10 cellular contexts compared by ENCODE assay signal in the genomic region with DNA sequence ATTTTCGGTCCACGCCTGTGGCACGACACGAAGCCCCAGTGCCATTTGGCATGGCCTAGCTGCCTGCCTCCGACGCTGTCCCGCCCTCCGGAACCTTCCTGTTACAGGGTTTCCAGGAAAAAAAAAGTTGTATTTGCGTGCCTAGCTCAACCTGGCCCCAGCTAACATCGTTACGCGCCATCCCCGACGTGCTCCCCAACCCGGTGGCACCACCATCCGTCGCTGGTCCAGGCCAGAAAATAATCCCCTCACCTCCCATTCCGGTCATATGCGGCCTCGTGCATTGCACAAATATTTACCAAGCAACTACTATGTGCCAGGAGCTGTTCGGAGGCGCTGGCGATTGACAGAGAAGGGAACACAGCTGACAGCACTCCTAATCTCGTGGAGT. TPM values are rescaled to one million over a fixed set of nuclear protein-coding genes. Genes with fewer than 3 reads are reported as not detected.
DNase-seq lines count a peak whose midpoint lies in the region; FAIRE-seq and TF ChIP-seq lines count a peak whose summit lies in the region.
"Had no signal": no experiment of that assay in that cellular context is flagged by ENCODE, and none has a peak within 500 bp of the region (broad histone marks: within the 10 kb centered on the region; RNA-seq: fewer than 3 reads in every experiment).

No MANE protein-coding gene starts in this region.

- TF ChIP-seq CTCF in astrocyte (IDR thresholded peaks at IDR 0.05; ENCODE audit: insufficient read depth, low read depth, low read length) (no peak), liver (IDR thresholded peaks at IDR 0.05; ENCODE audit: low read depth, low read length, missing input control) (no peak), transverse colon (IDR thresholded peaks at IDR 0.05) (no peak)

- CTCF ChIA-PET in activated naive CD4-positive, alpha-beta T cell treated with anti-CD3 and anti-CD28 coated beads for 36 hours (lab: Charles Lee), result interaction anchor here (0.5 to 0.7 kb wide), 2 partner anchors 67 to 86 kb away, joined by 3 read pairs; no protein-coding TSS in a partner anchor

- peaks cover 11% of the 10 kb centered on the region for H3K4me1 Mint-ChIP-seq in activated naive CD4-positive, alpha-beta T cell treated with anti-CD3 and anti-CD28 coated beads for 36 hours (ENCODE audit: low read depth)
- no peaks in the 10 kb centered on the region for H3K4me1 Mint-ChIP-seq in astrocyte (ENCODE audit: low read depth, unreplicated experiment)

- H3K27me3 Mint-ChIP-seq in activated naive CD4-positive, alpha-beta T cell treated with anti-CD3 and anti-CD28 coated beads for 36 hours (ENCODE audit: low read depth), result peaks cover 21% of the 10 kb centered on the region
- H3K27me3 Mint-ChIP-seq in astrocyte (ENCODE audit: low read depth, unreplicated experiment), result peaks cover 24% of the 10 kb centered on the region

- no peak for FAIRE-seq in astrocyte (lab: Jason Lieb, UNC)

- H3K4me1 ChIP-seq in astrocyte (ENCODE audit: insufficient read depth, low read length), result peaks cover 3% of the 10 kb centered on the region
- H3K4me1 ChIP-seq in liver (ENCODE audit: control insufficient read depth in 4 of 4, insufficient read depth in 4 of 4, low read length in 3 of 4), result peaks cover 9 to 49% (median 43%) of the 10 kb centered on the region in 4 donors
- H3K4me1 ChIP-seq in transverse colon, result peaks cover 7 to 17% (median 14%) of the 10 kb centered on the region in 4 donors

- H3K27me3 ChIP-seq in astrocyte (ENCODE audit: insufficient read depth, low read length) (peaks cover 39% of the 10 kb centered on the region), liver (ENCODE audit: control insufficient read depth in 4 of 4, insufficient read depth in 4 of 4, low read length in 3 of 4) (no peaks in the 10 kb centered on the region), transverse colon (peaks cover 58% of the 10 kb centered on the region)

- no peaks in the 10 kb centered on the region for H3K36me3 Mint-ChIP-seq in activated naive CD4-positive, alpha-beta T cell treated with anti-CD3 and anti-CD28 coated beads for 36 hours (ENCODE audit: low read depth)
- H3K36me3 Mint-ChIP-seq in astrocyte (ENCODE audit: low read depth, unreplicated experiment), result no peaks in the 10 kb centered on the region

- H3K4me3 Mint-ChIP-seq in activated naive CD4-positive, alpha-beta T cell treated with anti-CD3 and anti-CD28 coated beads for 36 hours, result peak overlapping the region; percentile 67
- H3K4me3 Mint-ChIP-seq in astrocyte (ENCODE audit: unreplicated experiment), result peak overlapping the region; percentile 70

- TF ChIP-seq POLR2A in transverse colon (IDR thresholded peaks at IDR 0.05), result no peak

- H3K9ac ChIP-seq in astrocyte (ENCODE audit: low read length) (no peak overlapping the region), liver (ENCODE audit: low read depth in 1 of 2, low read length in 2 of 2) (no peak overlapping the region)

- no peaks in the 10 kb centered on the region for H3K36me3 ChIP-seq in astrocyte (ENCODE audit: insufficient read depth, low read length)
- no peaks in the 10 kb centered on the region for H3K36me3 ChIP-seq in liver (ENCODE audit: control insufficient read depth in 4 of 4, insufficient read depth in 3 of 4, low read depth in 1 of 4, low read length in 3 of 4)
- H3K36me3 ChIP-seq in transverse colon, result no peaks in the 10 kb centered on the region

- DNase-seq in activated naive CD4-positive, alpha-beta T cell treated with anti-CD3 and anti-CD28 coated beads for 36 hours, result peak; percentile 29
- DNase-seq in activated naive CD4-positive, alpha-beta T cell treated with anti-CD3 and anti-CD28 coated beads, Interleukin-2, amount 50 U/mL, for 16 hours, result no peak
- DNase-seq in astrocyte (ENCODE audit: low read depth) (no peak), transverse colon (no peak), DMS 273 (lab: John Stamatoyannopoulos, UW; ENCODE audit: unreplicated experiment) (no peak)
- DNase-seq in stimulated activated CD4-positive, alpha-beta T cell treated with anti-CD3 and anti-CD28 coated beads, Interleukin-1b, Interleukin-23, amount 100 ng/mL, for 48 hours, result no peak
- DNase-seq in activated effector memory CD4-positive, alpha-beta T cell treated with anti-CD3 and anti-CD28 coated beads, Interleukin-2, amount 50 U/mL, for 16 hours, result no peak

- H4K20me1 ChIP-seq in astrocyte (ENCODE audit: insufficient read depth, low read length), result no peaks in the 10 kb centered on the region

- peak overlapping the region; percentile 55 for H3K4me3 ChIP-seq in astrocyte (ENCODE audit: insufficient read depth, low read depth, low read length)
- H3K4me3 ChIP-seq in liver (ENCODE audit: low read depth in 1 of 3, low read length in 3 of 3), result peak overlapping the region in 2 of 3 donors; percentile 60 to 80
- H3K4me3 ChIP-seq in transverse colon, result peak overlapping the region; percentile 39 to 63 (median 45)

- peaks cover 6% of the 10 kb centered on the region for H3K9me3 ChIP-seq in astrocyte (ENCODE audit: insufficient read depth, low read depth, low read length)
- no peaks in the 10 kb centered on the region for H3K9me3 ChIP-seq in liver (ENCODE audit: control insufficient read depth in 4 of 4, low read length in 3 of 4)
- no peaks in the 10 kb centered on the region for H3K9me3 ChIP-seq in transverse colon

- intact Hi-C loops in activated naive CD4-positive, alpha-beta T cell treated with anti-CD3 and anti-CD28 coated beads for 36 hours (cut with micrococcal nuclease), result no loop called here
- intact Hi-C loops in transverse colon (cut with DNase I; ENCODE audit: low total_unique reads), result no loop called here

- H3K27ac ChIP-seq in astrocyte (ENCODE audit: low read depth, low read length), result no peak overlapping the region
- peak overlapping the region; percentile 88 to 90 for H3K27ac ChIP-seq in liver (ENCODE audit: low read depth in 1 of 2, low read length in 2 of 2)
- H3K27ac ChIP-seq in transverse colon, result no peak overlapping the region

- no peaks in the 10 kb centered on the region for H3K9me3 Mint-ChIP-seq in activated naive CD4-positive, alpha-beta T cell treated with anti-CD3 and anti-CD28 coated beads for 36 hours
- no peaks in the 10 kb centered on the region for H3K9me3 Mint-ChIP-seq in astrocyte (ENCODE audit: unreplicated experiment)

- peak overlapping the region; percentile 88 for H3K4me2 ChIP-seq in astrocyte (ENCODE audit: low read length)

- in situ Hi-C loops in transverse colon (cut with MboI; ENCODE audit: low pct_ligation_motif_present in 1 of 4, low pct_unique_long_range_greater_than_20kb in 1 of 4, low sequenced_read_pairs in 3 of 4), result no loop called here

- H2AFZ ChIP-seq in astrocyte (ENCODE audit: low read depth, low read length), result peak overlapping the region; percentile 73

- no peak overlapping the region for H3K27ac Mint-ChIP-seq in activated naive CD4-positive, alpha-beta T cell treated with anti-CD3 and anti-CD28 coated beads for 36 hours
- peak overlapping the region; percentile 75 for H3K27ac Mint-ChIP-seq in astrocyte (ENCODE audit: unreplicated experiment)

- WGBS in liver, result 11% methylated on average over 24 of the region's 24 CpGs
- WGBS in transverse colon (ENCODE audit: low coverage in 1 of 2), 2 donors, result 39% methylated on average over 24 of the region's 24 CpGs; no CpG with 5 or more reads in 1 of the 2 donors

- H3K79me2 ChIP-seq in astrocyte (ENCODE audit: insufficient read depth, low read length), result no peaks in the 10 kb centered on the region

- no peak for TF ChIP-seq EP300 in transverse colon (IDR thresholded peaks at IDR 0.05; ENCODE audit: low read depth)

- peak in 1 of 2 donors; percentile 20 for TF ChIP-seq RAD21 in liver (IDR thresholded peaks at IDR 0.05)

TF ChIP-seq in liver, 16 proteins besides CTCF, POLR2A, EP300 and RAD21:
- TF ChIP-seq SP1 (IDR thresholded peaks at IDR 0.05) (peak; percentile 61), HNF4A (conservative IDR thresholded peaks at IDR 0.05) (peak in 1 of 2 donors; percentile 8), RXRA (IDR thresholded peaks at IDR 0.05) (peak; percentile 31 to 38), EGR1 (IDR thresholded peaks at IDR 0.05; ENCODE audit: low read depth in 2 of 2) (no peak), NR2F2 (IDR thresholded peaks at IDR 0.05) (no peak)
- TF ChIP-seq, protein P1, sequence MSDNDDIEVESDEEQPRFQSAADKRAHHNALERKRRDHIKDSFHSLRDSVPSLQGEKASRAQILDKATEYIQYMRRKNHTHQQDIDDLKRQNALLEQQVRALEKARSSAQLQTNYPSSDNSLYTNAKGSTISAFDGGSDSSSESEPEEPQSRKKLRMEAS (IDR thresholded peaks at IDR 0.05), result peak; percentile 59
TF ChIP-seq in liver: peak in this region for 4.

RNA-seq across cellular contexts. Expression of a gene that starts 1.4 kb away (rescaled TPM):
- under 1 TPM; 0.12 to 0.37 TPM for total RNA-seq in activated naive CD4-positive, alpha-beta T cell treated with anti-CD3 and anti-CD28 coated beads for 36 hours
- total RNA-seq in astrocyte (0.58 and 0.91 TPM in 2 replicates), liver (1 to 10 TPM in 1 of 2 donors, under 1 TPM in 1; 0.19 to 4.4 TPM), transverse colon (1 to 10 TPM in 1 of 4 donors, under 1 TPM in 1, not detected in 2; 0.55 to 1.1 TPM)
- polyA plus RNA-seq in liver, result 1 to 10 TPM; 1.0 to 1.4 TPM

RNA-seq across cellular contexts. Expression of a gene that starts 21.9 kb away (rescaled TPM):
- total RNA-seq in activated naive CD4-positive, alpha-beta T cell treated with anti-CD3 and anti-CD28 coated beads for 36 hours, result not detected
- not detected in 2 replicates for total RNA-seq in astrocyte
- 10 to 100 TPM in 1 of 2 donors, not detected in 1; 32.5 TPM for total RNA-seq in liver
- 10 to 100 TPM; 21.8 to 31.7 TPM for polyA plus RNA-seq in liver
- not detected for total RNA-seq in transverse colon
- total RNA-seq: aorta, sciatic nerve had no signal
- polyA plus RNA-seq: aorta had no signal

RNA-seq across cellular contexts. Expression of a gene that starts 30.9 kb away (rescaled TPM):
- 10 to 100 TPM; 33.8 to 37.8 TPM for total RNA-seq in activated naive CD4-positive, alpha-beta T cell treated with anti-CD3 and anti-CD28 coated beads for 36 hours
- total RNA-seq in astrocyte, result 44.1 and 47.6 TPM in 2 replicates
- total RNA-seq in liver, result 1 to 10 TPM; 7.5 to 9.5 TPM
- polyA plus RNA-seq in liver, result 1 to 10 TPM; 5.8 to 7.4 TPM
- 100 to 1,000 TPM in 1 of 4 donors, 10 to 100 TPM in 3; 23.2 to 112 (median 29.4) TPM for total RNA-seq in transverse colon

RNA-seq across cellular contexts. Expression of a gene that starts 55.1 kb away (rescaled TPM):
- 100 to 1,000 TPM; 272 to 282 TPM for total RNA-seq in activated naive CD4-positive, alpha-beta T cell treated with anti-CD3 and anti-CD28 coated beads for 36 hours
- total RNA-seq in astrocyte (45.4 and 49.8 TPM in 2 replicates), liver (10 to 100 TPM; 19.0 to 41.7 TPM), transverse colon (100 to 1,000 TPM in 1 of 4 donors, 10 to 100 TPM in 3; 59.7 to 176 (median 73.4) TPM)
- polyA plus RNA-seq in liver, result 10 to 100 TPM in 1 of 2 donors, 1 to 10 TPM in 1; 6.9 to 29.3 TPM

Comparison
In these comparisons a context has a peak if more than half of its experiments do, and no peak if none do; other contexts are left out.
1. H3K27ac ChIP-seq: peak in liver (2 of 2); none in astrocyte (single experiment) and transverse colon (0 of 4).
2. Peak in every context shown above with its lines, with median percentiles within 50 percentile points of each other: H3K4me3 ChIP-seq.